ENCODE assay signal across 26 cellular contexts in genomic region chr17:38617967-38618760, GRCh38. TPM values are rescaled to one million over a fixed set of nuclear protein-coding genes. Genes with fewer than 3 reads are reported as not detected.
A peak's percentile ranks its signal among the peaks of the same experiment; 100 is the strongest.
DNase-seq lines count a peak whose midpoint lies in the region; ATAC-seq and TF ChIP-seq lines count a peak whose summit lies in the region.
"Had no signal": no experiment of that assay in that cellular context is flagged by ENCODE, and none has a peak within 500 bp of the region (broad histone marks: within the 10 kb centered on the region; RNA-seq: fewer than 3 reads in every experiment).

No MANE protein-coding gene starts in this region.

- H3K36me3 Mint-ChIP-seq in Caco-2 (ENCODE audit: insufficient read depth, unreplicated experiment) (peaks cover 6% of the 10 kb centered on the region), endodermal cell (ENCODE audit: low read depth) (no peaks in the 10 kb centered on the region)
- H3K36me3 Mint-ChIP-seq: CD14-positive monocyte; memory B cell; stimulated activated memory B cell treated with anti-CD40 and anti-IgM and Interleukin-4, amounts not matched to agents 10 μg/mL and 1 μg/mL and 100 μg/mL, for 72 hours had no signal

- H3K9ac ChIP-seq in endodermal cell (ENCODE audit: extremely low read depth, low read length, poor library complexity, severe bottlenecking) = no peak overlapping the region

- H3K4me3 Mint-ChIP-seq in Caco-2 (ENCODE audit: unreplicated experiment) (no peak overlapping the region), endodermal cell (no peak overlapping the region)
- H3K4me3 Mint-ChIP-seq: activated CD4-positive, alpha-beta T cell treated with anti-CD3 and anti-CD28 coated beads, Interleukin-2, amount 10 ng/mL, durations not matched to agents 7 days and 5 days; activated naive CD8-positive, alpha-beta T cell treated with anti-CD3 and anti-CD28 coated beads, Interleukin-2, amount 50 U/mL, for 24 hours; activated T-cell treated with anti-CD3 and anti-CD28 coated beads, Interleukin-2, amount 50 U/mL, for 24 hours; dendritic cell treated with granulocyte-macrophage colony-stimulating factor and Interleukin-4, amounts not matched to agents 40 ng/mL and 50 ng/mL, for 4 days; HFFc6; memory B cell; stimulated activated memory B cell treated with anti-CD40 and anti-IgM and Interleukin-4, amounts not matched to agents 10 μg/mL and 1 μg/mL and 100 μg/mL, for 72 hours had no signal

- no TSS peak for BruUV-seq in Caco-2 (replicated peaks; lab: Mats Ljungman, UMichigan)

- H3K4me1 ChIP-seq in Caco-2 = peaks cover 22% of the 10 kb centered on the region
- no peaks in the 10 kb centered on the region for H3K4me1 ChIP-seq in endodermal cell (ENCODE audit: control insufficient read depth, insufficient read depth, low read length)
- H3K4me1 ChIP-seq: esophagus muscularis mucosa, heart right ventricle, sigmoid colon, upper lobe of right lung had no signal

- no peak overlapping the region for H3K27ac ChIP-seq in endodermal cell (ENCODE audit: low read depth, low read length)
- H3K27ac ChIP-seq: esophagus muscularis mucosa, heart right ventricle, sigmoid colon, upper lobe of right lung had no signal

- no peak for ATAC-seq in GM21723 (IDR thresholded peaks at IDR 0.05; ENCODE audit: unreplicated experiment)
- ATAC-seq: activated naive CD8-positive, alpha-beta T cell treated with anti-CD3 and anti-CD28 coated beads, Interleukin-2, amount 50 U/mL, for 24 hours; heart right ventricle; left cardiac atrium; stimulated activated memory B cell treated with anti-CD40 and anti-IgM and Interleukin-4, amounts not matched to agents 10 μg/mL and 1 μg/mL and 100 μg/mL, for 72 hours; upper lobe of right lung had no signal

- POLR2A ChIA-PET in Caco-2 (lab: Charles Lee) = no interaction called here

- H3K27me3 Mint-ChIP-seq in Caco-2 (ENCODE audit: insufficient read depth, unreplicated experiment) (no peaks in the 10 kb centered on the region), endodermal cell (ENCODE audit: insufficient read depth) (no peaks in the 10 kb centered on the region)

- H3K36me3 ChIP-seq in Caco-2 (ENCODE audit: control insufficient read depth, insufficient read depth, low read length) (no peaks in the 10 kb centered on the region), endodermal cell (ENCODE audit: control insufficient read depth, insufficient read depth, low read length) (no peaks in the 10 kb centered on the region)
- H3K36me3 ChIP-seq: esophagus muscularis mucosa, heart right ventricle, sigmoid colon, upper lobe of right lung had no signal

- H3K9me3 ChIP-seq in Caco-2 (no peaks in the 10 kb centered on the region), endodermal cell (ENCODE audit: control insufficient read depth, low read length) (no peaks in the 10 kb centered on the region)
- H3K9me3 ChIP-seq: esophagus muscularis mucosa, heart right ventricle, sigmoid colon, upper lobe of right lung had no signal

- intact Hi-C loops in Caco-2 (cut with micrococcal nuclease; ENCODE audit: unreplicated experiment) = no loop called here

- no peaks in the 10 kb centered on the region for H3K9me3 Mint-ChIP-seq in Caco-2 (ENCODE audit: unreplicated experiment)
- H3K9me3 Mint-ChIP-seq in endodermal cell = no peaks in the 10 kb centered on the region
- H3K9me3 Mint-ChIP-seq: activated CD4-positive, alpha-beta T cell treated with anti-CD3 and anti-CD28 coated beads, Interleukin-2, amount 10 ng/mL, durations not matched to agents 7 days and 5 days; activated naive CD8-positive, alpha-beta T cell treated with anti-CD3 and anti-CD28 coated beads, Interleukin-2, amount 50 U/mL, for 24 hours; activated T-cell treated with anti-CD3 and anti-CD28 coated beads, Interleukin-2, amount 50 U/mL, for 24 hours; dendritic cell treated with granulocyte-macrophage colony-stimulating factor and Interleukin-4, amounts not matched to agents 40 ng/mL and 50 ng/mL, for 4 days; HFFc6; memory B cell; stimulated activated memory B cell treated with anti-CD40 and anti-IgM and Interleukin-4, amounts not matched to agents 10 μg/mL and 1 μg/mL and 100 μg/mL, for 72 hours had no signal

- H3K4me1 Mint-ChIP-seq in Caco-2 (ENCODE audit: low read depth, unreplicated experiment) (peaks cover 31% of the 10 kb centered on the region), endodermal cell (peaks cover 9% of the 10 kb centered on the region)
- H3K4me1 Mint-ChIP-seq: activated CD4-positive, alpha-beta T cell treated with anti-CD3 and anti-CD28 coated beads, Interleukin-2, amount 10 ng/mL, durations not matched to agents 7 days and 5 days; activated naive CD8-positive, alpha-beta T cell treated with anti-CD3 and anti-CD28 coated beads, Interleukin-2, amount 50 U/mL, for 24 hours; CD14-positive monocyte; stimulated activated memory B cell treated with anti-CD40 and anti-IgM and Interleukin-4, amounts not matched to agents 10 μg/mL and 1 μg/mL and 100 μg/mL, for 72 hours had no signal

- H3K27ac Mint-ChIP-seq in Caco-2 (ENCODE audit: unreplicated experiment) (peak overlapping the region; percentile 69), endodermal cell (no peak overlapping the region)
- H3K27ac Mint-ChIP-seq: activated CD4-positive, alpha-beta T cell treated with anti-CD3 and anti-CD28 coated beads, Interleukin-2, amount 10 ng/mL, durations not matched to agents 7 days and 5 days; activated naive CD8-positive, alpha-beta T cell treated with anti-CD3 and anti-CD28 coated beads, Interleukin-2, amount 50 U/mL, for 24 hours; activated T-cell treated with anti-CD3 and anti-CD28 coated beads, Interleukin-2, amount 50 U/mL, for 24 hours; CD14-positive monocyte; dendritic cell treated with granulocyte-macrophage colony-stimulating factor and Interleukin-4, amounts not matched to agents 40 ng/mL and 50 ng/mL, for 4 days; HFFc6; memory B cell; progenitor cell of endocrine pancreas; stimulated activated memory B cell treated with anti-CD40 and anti-IgM and Interleukin-4, amounts not matched to agents 10 μg/mL and 1 μg/mL and 100 μg/mL, for 72 hours had no signal

- CTCF ChIA-PET in Caco-2 (lab: Charles Lee) = interaction anchor here (0.8 to 3.9 kb wide), 4 partner anchors 11 to 60 kb away, joined by 3 to 21 read pairs (median 4); no protein-coding TSS in a partner anchor

- DNase-seq in AG20443 (ENCODE audit: low spot score) (peak; percentile 4), Caco-2 (peak in 1 of 2 experiments; percentile 9), NCI-H1694 treated with DMSO at 0.1 percent for 48 hours (lab: John Stamatoyannopoulos, UW) (peak; percentile 40), endodermal cell (peak; percentile 28), OCI-M2 (lab: John Stamatoyannopoulos, UW; ENCODE audit: unreplicated experiment) (no peak), Ammon's horn (ENCODE audit: low spot score) (no peak)
- DNase-seq: activated CD4-positive, alpha-beta T cell treated with anti-CD3 and anti-CD28 coated beads, Interleukin-2, amount 10 ng/mL, durations not matched to agents 7 days and 5 days; activated naive CD8-positive, alpha-beta T cell treated with anti-CD3 and anti-CD28 coated beads, Interleukin-2, amount 50 U/mL, for 24 hours; activated T-cell treated with anti-CD3 and anti-CD28 coated beads, Interleukin-2, amount 50 U/mL, for 24 hours; caudate nucleus; foreskin melanocyte; heart right ventricle; HFFc6; Karpas-422; left cardiac atrium; stimulated activated CD4-positive, alpha-beta T cell treated with anti-CD3 and anti-CD28 coated beads, Interleukin-4, amount 100 ng/mL, for 4 hours; substantia nigra; upper lobe of right lung had no signal

- TF ChIP-seq CTCF in Caco-2 (IDR thresholded peaks at IDR 0.05; ENCODE audit: insufficient read depth in 1 of 2, low read depth in 1 of 2, low read length in 1 of 2, severe bottlenecking in 1 of 2, unreplicated experiment in 1 of 2) (no peak), endodermal cell (conservative IDR thresholded peaks at IDR 0.05) (no peak)

- H3K4me3 ChIP-seq in Caco-2 (ENCODE audit: low read depth, low read length) (no peak overlapping the region), endodermal cell (ENCODE audit: low read length) (no peak overlapping the region)
- H3K4me3 ChIP-seq: esophagus muscularis mucosa, heart right ventricle, sigmoid colon, upper lobe of right lung had no signal

- 82 to 92% methylated on average over 2 to 11 of the region's 11 CpGs for WGBS in endodermal cell (ENCODE audit: insufficient coverage in 1 of 2, insufficient read length in 1 of 2), 2 experiments

- H3K27me3 ChIP-seq in Caco-2 (replicated peaks; ENCODE audit: control insufficient read depth, insufficient read depth, low read length) (no peaks in the 10 kb centered on the region), endodermal cell (ENCODE audit: control insufficient read depth, insufficient read depth, low read length, poor library complexity, severe bottlenecking) (no peaks in the 10 kb centered on the region)

RNA-seq across cellular contexts. Expression of gene SRCIN1, which starts 12.4 kb away (rescaled TPM):
- total RNA-seq in Caco-2 (2022) (23.6 and 25.8 TPM in 2 replicates), endodermal cell (1 to 10 TPM; 2.8 to 5.9 TPM)
- polyA plus RNA-seq in endodermal cell (2013, experiment 1 of 2) = 13.0 TPM
- 12.7 TPM for polyA plus RNA-seq in endodermal cell (2013, experiment 2 of 2)
- total RNA-seq: HFFc6 had no signal
- polyA plus RNA-seq: CD14-positive monocyte had no signal

RNA-seq across cellular contexts. Expression of gene EPOP, which starts 56.6 kb away (rescaled TPM):
- total RNA-seq in Caco-2 (2022) (17.1 and 19.1 TPM in 2 replicates), endodermal cell (1 to 10 TPM; 3.2 to 5.0 TPM)
- polyA plus RNA-seq in endodermal cell (2013, experiment 1 of 2) = 13.5 TPM
- polyA plus RNA-seq in endodermal cell (2013, experiment 2 of 2) = 12.8 TPM
- polyA plus RNA-seq: CD14-positive monocyte had no signal

Comparison
In these comparisons a context has a peak if more than half of its experiments do, and no peak if none do; other contexts are left out.
1. DNase-seq: peak in AG20443 (single experiment), NCI-H1694 treated with DMSO at 0.1 percent for 48 hours (single experiment) and endodermal cell (single experiment); none in OCI-M2 (single experiment) and Ammon's horn (single experiment).